In the genomic region with DNA sequence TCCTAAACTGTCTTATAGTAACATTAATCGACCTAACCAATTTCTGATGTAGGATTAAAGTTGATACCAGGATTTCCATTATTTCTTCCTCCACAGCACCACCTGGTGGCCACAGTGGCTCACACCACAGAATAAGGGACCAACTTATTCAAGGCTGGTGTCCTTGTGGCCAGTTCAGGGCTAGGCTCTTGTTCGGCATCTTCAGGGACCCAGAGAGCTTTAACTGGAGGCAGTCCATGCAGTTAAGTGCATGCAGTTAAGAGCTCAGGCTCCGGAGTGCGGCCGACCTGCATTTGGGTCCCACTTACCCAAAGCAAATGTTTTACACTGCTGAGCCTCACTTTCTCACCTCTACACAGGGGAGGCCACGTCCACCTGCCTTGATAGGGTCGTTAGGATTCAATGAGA, we compare ENCODE assay signal across 8 cellular contexts. TPM values are rescaled to one million over a fixed set of nuclear protein-coding genes. Genes with fewer than 3 reads are reported as not detected.
DNase-seq lines count a peak whose midpoint lies in the region; ATAC-seq and TF ChIP-seq lines count a peak whose summit lies in the region.

No MANE protein-coding gene starts in this region.

- no peaks in the 10 kb centered on the region for H3K27me3 Mint-ChIP-seq in type B pancreatic cell

- DNase-seq in GM04504 (ENCODE audit: low read depth) (peak; percentile 47), M059J (ENCODE audit: low read depth) (peak; percentile 73), SK-N-DZ (ENCODE audit: low spot score) (peak; percentile 45), globus pallidus (ENCODE audit: low spot score) (peak; percentile 62), type B pancreatic cell (ENCODE audit: extremely low spot score, unreplicated experiment) (no peak)
- peak; percentile 82 for DNase-seq in activated naive CD4-positive, alpha-beta T cell treated with Interleukin-2 at 50 U/mL for 16 hours

- no peak overlapping the region for H2AFZ ChIP-seq in parathyroid adenoma

- H3K9me3 Mint-ChIP-seq in type B pancreatic cell, result no peaks in the 10 kb centered on the region

- H3K9me3 ChIP-seq in parathyroid adenoma (ENCODE audit: control insufficient read depth, low read length), result no peaks in the 10 kb centered on the region

- H3K4me1 ChIP-seq in parathyroid adenoma, result peaks cover 4% of the 10 kb centered on the region

- no peak overlapping the region for H3K4me3 ChIP-seq in parathyroid adenoma (ENCODE audit: low read depth, low read length)

- H3K79me2 ChIP-seq in parathyroid adenoma, result no peaks in the 10 kb centered on the region

- H3K4me2 ChIP-seq in parathyroid adenoma (ENCODE audit: low read length), result no peak overlapping the region

- H3K27ac Mint-ChIP-seq in type B pancreatic cell, result no peak overlapping the region

- no peak overlapping the region for H3K4me3 Mint-ChIP-seq in type B pancreatic cell

- H3K4me1 Mint-ChIP-seq in type B pancreatic cell (ENCODE audit: unreplicated experiment), result peaks cover 14% of the 10 kb centered on the region

- no peaks in the 10 kb centered on the region for H3K27me3 ChIP-seq in parathyroid adenoma (ENCODE audit: control insufficient read depth, insufficient read depth, low read length)

- TF ChIP-seq CTCF in parathyroid adenoma (IDR thresholded peaks at IDR 0.05) (peak; percentile 92), type B pancreatic cell (conservative IDR thresholded peaks at IDR 0.05) (peak; percentile 97)

- no peaks in the 10 kb centered on the region for H3K36me3 ChIP-seq in parathyroid adenoma (ENCODE audit: control insufficient read depth, insufficient read depth, low read length)

- H3K9ac ChIP-seq in parathyroid adenoma, result no peak overlapping the region

- ATAC-seq in HG03565 (IDR thresholded peaks at IDR 0.05; ENCODE audit: unreplicated experiment), result no peak

- H3K36me3 Mint-ChIP-seq in type B pancreatic cell, result peaks cover 7% of the 10 kb centered on the region

- H3K27ac ChIP-seq in parathyroid adenoma, result no peak overlapping the region

RNA-seq across cellular contexts. Expression of a gene that starts 42.0 kb away (rescaled TPM):
- total RNA-seq in M059J (2014; rRNA removed; shearing (Covaris generic)), result 0.71 and 1.6 TPM in 2 replicates
- polyA plus RNA-seq in SK-N-DZ (2014; cell fraction: cytosol; rRNA removed), result 0.07 TPM in 1 of 2 replicates, not detected in the other
- not detected in 2 replicates for polyA plus RNA-seq in SK-N-DZ (2014; cell fraction: nucleus; rRNA removed)
- total RNA-seq in type B pancreatic cell (ENCODE audit: low replicate concordance), result 0.33 and 0.58 TPM in 2 replicates
